9 cellular contexts compared by ENCODE assay signal in genomic region chr12:56723889-56724659, GRCh38. TPM values are rescaled to one million over a fixed set of nuclear protein-coding genes. Genes with fewer than 3 reads are reported as not detected.
DNase-seq lines count a peak whose midpoint lies in the region; TF ChIP-seq lines count a peak whose summit lies in the region.
"Had no signal": no experiment of that assay in that cellular context is flagged by ENCODE, and none has a peak within 500 bp of the region (broad histone marks: within the 10 kb centered on the region; RNA-seq: fewer than 3 reads in every experiment).

No MANE protein-coding gene starts in this region.

- peaks cover 0 to 29% (median 0%) of the 10 kb centered on the region in 3 donors for H3K36me3 ChIP-seq in Peyer's patch

- H3K9me3 ChIP-seq in Peyer's patch, result no peaks in the 10 kb centered on the region

- H3K27ac ChIP-seq in Peyer's patch, result peak overlapping the region; percentile 85 to 93 (median 88)

- H3K4me3 ChIP-seq in Peyer's patch, result peak overlapping the region; percentile 56 to 93 (median 82)
- H3K4me3 ChIP-seq in lower leg skin (ENCODE audit: low read depth, poor library complexity, severe bottlenecking), result peak overlapping the region; percentile 92

- DNase-seq in NCI-H2029 (lab: John Stamatoyannopoulos, UW) (peak; percentile 20), NCI-H2029 treated with DMSO at 0.1 percent for 48 hours (lab: John Stamatoyannopoulos, UW) (no peak), Peyer's patch (peak in 2 of 3 donors; percentile 28 to 65), dedifferentiated amniotic fluid mesenchymal stem cell (ENCODE audit: extremely low spot score) (peak; percentile 74), lower leg skin (ENCODE audit: low spot score in 2 of 2) (peak; percentile 91 to 93), superior temporal gyrus (ENCODE audit: extremely low spot score) (peak; percentile 47), NCI-H2196 treated with DMSO at 0.1 percent for 48 hours (lab: John Stamatoyannopoulos, UW; ENCODE audit: unreplicated experiment) (no peak)
- DNase-seq in activated CD4-positive, CD25-positive, alpha-beta regulatory T cell (lab: John Stamatoyannopoulos, UW), result no peak

- TF ChIP-seq CTCF in Peyer's patch (IDR thresholded peaks at IDR 0.05), result no peak
- TF ChIP-seq CTCF in lower leg skin (IDR thresholded peaks at IDR 0.05), result no peak

- H3K27me3 ChIP-seq in Peyer's patch, result no peaks in the 10 kb centered on the region

- H3K4me1 ChIP-seq in Peyer's patch, result peaks cover 0 to 49% (median 30%) of the 10 kb centered on the region in 4 donors

- WGBS in lower leg skin, 2 donors, result 1% methylated on average over 14 of the region's 14 CpGs

- TF ChIP-seq POLR2A in Peyer's patch (IDR thresholded peaks at IDR 0.05), result no peak
- no peak for TF ChIP-seq POLR2A in lower leg skin (IDR thresholded peaks at IDR 0.05)

- intact Hi-C loops in lower leg skin (cut with DNase I; ENCODE audit: low total_unique reads), result loop anchor here (10.0 kb wide), 1 partner anchor 79 kb away; the partner anchor contains the start of gene ATP5F1B

RNA-seq across cellular contexts. Expression of gene NACA, which starts 1.0 kb away (rescaled TPM):
- total RNA-seq in Peyer's patch, result 100 to 1,000 TPM; 313 to 793 (median 416) TPM
- total RNA-seq in lower leg skin, result 1,000 to 10,000 TPM; 1,502 to 2,024 (median 1,825) TPM

RNA-seq across cellular contexts. Expression of gene PRIM1, which starts 28.0 kb away (rescaled TPM):
- 10 to 100 TPM in 1 of 4 donors, 1 to 10 TPM in 3; 3.4 to 38.0 (median 5.7) TPM for total RNA-seq in Peyer's patch
- 10 to 100 TPM in 1 of 4 donors, 1 to 10 TPM in 3; 7.9 to 10.5 (median 9.1) TPM for total RNA-seq in lower leg skin

RNA-seq across cellular contexts. Expression of gene PTGES3, which starts 36.0 kb away (rescaled TPM):
- total RNA-seq in Peyer's patch, result 10 to 100 TPM; 50.6 to 95.7 (median 67.3) TPM
- total RNA-seq in lower leg skin, result 10 to 100 TPM; 57.0 to 73.7 (median 62.3) TPM

RNA-seq across cellular contexts. Expression of gene HSD17B6, which starts 39.0 kb away (rescaled TPM):
- total RNA-seq in Peyer's patch, result 1 to 10 TPM in 1 of 4 donors, not detected in 3; 2.5 TPM
- 1 to 10 TPM in 2 of 4 donors, under 1 TPM in 2; 0.27 to 1.3 (median 0.83) TPM for total RNA-seq in lower leg skin
- total RNA-seq: glomerular endothelial cell had no signal

Comparison
In these comparisons a context has a peak if more than half of its experiments do, and no peak if none do; other contexts are left out.
1. DNase-seq: peak in NCI-H2029 (single experiment), Peyer's patch (2 of 3), dedifferentiated amniotic fluid mesenchymal stem cell (single experiment), lower leg skin (2 of 2) and superior temporal gyrus (single experiment); none in NCI-H2029 treated with DMSO at 0.1 percent for 48 hours (single experiment), activated CD4-positive, CD25-positive, alpha-beta regulatory T cell (0 of 4) and NCI-H2196 treated with DMSO at 0.1 percent for 48 hours (single experiment).